ENCODE assay signal across 16 cellular contexts in genomic region chr1:22228074-22228473, GRCh38.
A peak's percentile ranks its signal among the peaks of the same experiment; 100 is the strongest.
DNase-seq lines count a peak whose midpoint lies in the region; ATAC-seq, FAIRE-seq and TF ChIP-seq lines count a peak whose summit lies in the region.
"Had no signal": no experiment of that assay in that cellular context is flagged by ENCODE, and none has a peak within 500 bp of the region (broad histone marks: within the 10 kb centered on the region; RNA-seq: fewer than 3 reads in every experiment).

No MANE protein-coding gene starts in this region.

- H3K36me3 ChIP-seq in PC-3 (ENCODE audit: low read depth, low read length) = no peaks in the 10 kb centered on the region
- no peaks in the 10 kb centered on the region for H3K36me3 ChIP-seq in K562 (ENCODE audit: control insufficient read depth, insufficient read depth, low read length)
- H3K36me3 ChIP-seq: HAP-1 had no signal

- no peak overlapping the region for H2BK120ac ChIP-seq in H9 (ENCODE audit: low read depth, low read length, poor library complexity, severe bottlenecking)

- TF ChIP-seq RAD21 in K562 (CRISPR knock-in tag; conservative IDR thresholded peaks at IDR 0.05 in 1 of 2, IDR thresholded peaks at IDR 0.05 in 1 of 2) = no peak

- H3K23ac ChIP-seq in H9 (ENCODE audit: insufficient read length, low read depth, low read length) = no peak overlapping the region

- DNase-seq in H9 (no peak), PC-3 (no peak), K562 (ENCODE audit: extremely low read depth in 1 of 4, low spot score in 3 of 4) (no peak), C1 segment of cervical spinal cord (lab: John Stamatoyannopoulos, UW) (no peak)
- no peak for DNase-seq in stimulated activated effector memory CD8-positive, alpha-beta T cell treated with anti-CD3 and anti-CD28 coated beads, Interleukin-12 subunit alpha, Interleukin-12 subunit beta, amount 100 ng/mL, for 72 hours (ENCODE audit: low spot score in 2 of 2)
- DNase-seq: DMS 273 treated with DMSO at 0.1 percent for 48 hours, DMS79 treated with DMSO at 0.1 percent for 48 hours, EL, HFFc6, KBM-7 had no signal

- no peak overlapping the region for H3K9ac ChIP-seq in H9 (ENCODE audit: extremely low read depth, insufficient read length, low read length)
- H3K9ac ChIP-seq in PC-3 (ENCODE audit: low read length) = peak overlapping the region; percentile 4; the same call in 1 of the 2 replicates
- peak overlapping the region in 1 of 2 experiments; percentile 37; a peak in 1 of 4 replicates for H3K9ac ChIP-seq in K562 (ENCODE audit: insufficient read depth in 1 of 2, low read depth in 2 of 2, low read length in 2 of 2)

- H3K14ac ChIP-seq in H9 (ENCODE audit: insufficient read depth, low read length) = no peak overlapping the region

- H3K79me2 ChIP-seq in H9 (ENCODE audit: insufficient read depth, low read length) (no peaks in the 10 kb centered on the region), PC-3 (ENCODE audit: low read length) (no peaks in the 10 kb centered on the region), K562 (ENCODE audit: control insufficient read depth, insufficient read depth, low read length) (no peaks in the 10 kb centered on the region)

- intact Hi-C loops in PC-3 (cut with micrococcal nuclease) = loop anchor here (1.0 kb wide), 1 partner anchor 45 kb away; no protein-coding TSS in a partner anchor
- intact Hi-C loops in K562 (cut with micrococcal nuclease) = no loop called here

- no peak for TF ChIP-seq CTCF in H9 (conservative IDR thresholded peaks at IDR 0.05)
- TF ChIP-seq CTCF in PC-3 (conservative IDR thresholded peaks at IDR 0.05; ENCODE audit: low read depth, low read length) = no peak
- no peak for TF ChIP-seq CTCF in K562 (IDR thresholded peaks at IDR 0.05 in 2 of 3, conservative IDR thresholded peaks at IDR 0.05 in 1 of 3; ENCODE audit: insufficient read depth in 2 of 3, low read depth in 1 of 3, low read length in 3 of 3)

- BruUV-seq in PC-3 (replicated peaks; lab: Mats Ljungman, UMichigan) (no TSS peak), K562 (replicated peaks; lab: Mats Ljungman, UMichigan) (no TSS peak)

- TF ChIP-seq EP300 in K562 (IDR thresholded peaks at IDR 0.05; ENCODE audit: low read length) = no peak

- no peak overlapping the region for H3K4ac ChIP-seq in H9 (ENCODE audit: low read depth, low read length)

- no peak overlapping the region for H2AK5ac ChIP-seq in H9 (ENCODE audit: insufficient read length, low read length)

- H4K20me1 ChIP-seq in H9 (ENCODE audit: control insufficient read depth, insufficient read depth, insufficient read length) (no peaks in the 10 kb centered on the region), PC-3 (ENCODE audit: low read length) (no peaks in the 10 kb centered on the region), K562 (replicated peaks; ENCODE audit: control insufficient read depth, insufficient read depth, low read length) (0 out of 2 replicates have a peak, but pooled peaks cover 16% of the 10 kb centered on the region)

- no peaks in the 10 kb centered on the region; the same call in none of the 2 replicates for H3K27me3 Mint-ChIP-seq in H9 (ENCODE audit: low read depth)

- H2AFZ ChIP-seq in H9 (ENCODE audit: low read length) = no peak overlapping the region
- no peak overlapping the region for H2AFZ ChIP-seq in PC-3 (ENCODE audit: low read length)
- H2AFZ ChIP-seq in K562 (ENCODE audit: low read depth, low read length) = no peak overlapping the region
- H2AFZ ChIP-seq: GM23338 had no signal

- no peak overlapping the region for H3K4me3 Mint-ChIP-seq in H9
- H3K4me3 Mint-ChIP-seq in stimulated activated effector memory CD8-positive, alpha-beta T cell treated with anti-CD3 and anti-CD28 coated beads, Interleukin-12 subunit alpha, Interleukin-12 subunit beta, amount 100 ng/mL, for 72 hours = no peak overlapping the region
- H3K4me3 Mint-ChIP-seq: GM23338, HFFc6 had no signal

- H3K36me3 Mint-ChIP-seq in H9 (ENCODE audit: insufficient read depth in 1 of 3, low read depth in 3 of 3) = peaks cover 2 to 9% (median 4%) of the 10 kb centered on the region in 3 experiments; a peak in 4 of 7 replicates
- no peaks in the 10 kb centered on the region for H3K36me3 Mint-ChIP-seq in stimulated activated effector memory CD8-positive, alpha-beta T cell treated with anti-CD3 and anti-CD28 coated beads, Interleukin-12 subunit alpha, Interleukin-12 subunit beta, amount 100 ng/mL, for 72 hours

- H3K4me1 ChIP-seq in H9 (ENCODE audit: insufficient read depth, low read length) = no peaks in the 10 kb centered on the region; the same call in 1 of the 2 replicates
- H3K4me1 ChIP-seq in PC-3 (ENCODE audit: insufficient read depth, low read length) = peaks cover 27% of the 10 kb centered on the region
- H3K4me1 ChIP-seq in K562 (replicated peaks in 1 of 2; ENCODE audit: control insufficient read depth in 2 of 2, insufficient read depth in 2 of 2, low read length in 2 of 2) = no peaks in the 10 kb centered on the region
- H3K4me1 ChIP-seq: HAP-1 had no signal

- no peaks in the 10 kb centered on the region for H3K23me2 ChIP-seq in H9 (ENCODE audit: insufficient read length, low read depth, low read length, poor library complexity, severe bottlenecking)

- no peaks in the 10 kb centered on the region for H3K9me1 ChIP-seq in K562 (ENCODE audit: control insufficient read depth, insufficient read depth, low read length)

- no peak overlapping the region for H2BK20ac ChIP-seq in H9 (ENCODE audit: low read depth, low read length, poor library complexity, severe bottlenecking)

- peaks cover 5% of the 10 kb centered on the region for H3F3A ChIP-seq in PC-3 (ENCODE audit: low read length, unreplicated experiment)

- 0 out of 7 replicates have a peak overlapping the region, but pooled peaks of 2 of the 3 experiments have one; percentile 19 to 59 for H3K27ac Mint-ChIP-seq in H9
- H3K27ac Mint-ChIP-seq in stimulated activated effector memory CD8-positive, alpha-beta T cell treated with anti-CD3 and anti-CD28 coated beads, Interleukin-12 subunit alpha, Interleukin-12 subunit beta, amount 100 ng/mL, for 72 hours = peak overlapping the region; percentile 44
- H3K27ac Mint-ChIP-seq: GM23338, HFFc6 had no signal

- no peak overlapping the region for H2BK12ac ChIP-seq in H9 (ENCODE audit: insufficient read length, low read depth, low read length)

- in situ Hi-C loops in K562 (cut with MboI) = no loop called here

- ATAC-seq in PC-3 = no peak
- no peak for ATAC-seq in K562
- no peak for ATAC-seq in stimulated activated effector memory CD8-positive, alpha-beta T cell treated with anti-CD3 and anti-CD28 coated beads, Interleukin-12 subunit alpha, Interleukin-12 subunit beta, amount 100 ng/mL, for 72 hours
- ATAC-seq in HG02571 (IDR thresholded peaks at IDR 0.05; ENCODE audit: unreplicated experiment) = no peak

- H4K8ac ChIP-seq in H9 (replicated peaks; ENCODE audit: insufficient read length, low read depth, low read length) = no peak overlapping the region

- no peak overlapping the region for H4K5ac ChIP-seq in H9 (ENCODE audit: insufficient read length, low read depth, low read length)

- H4K91ac ChIP-seq in H9 (ENCODE audit: insufficient read length, low read depth, low read length) = no peak overlapping the region

- no peak overlapping the region for H2BK5ac ChIP-seq in H9 (ENCODE audit: insufficient read length, low read length)

- no peaks in the 10 kb centered on the region for H3K27me3 ChIP-seq in H9 (ENCODE audit: insufficient read depth, low read length)
- no peaks in the 10 kb centered on the region for H3K27me3 ChIP-seq in PC-3 (ENCODE audit: low read length)
- peaks cover 22 to 62% of the 10 kb centered on the region in 2 experiments; a peak in 4 of 5 replicates for H3K27me3 ChIP-seq in K562 (ENCODE audit: control insufficient read depth in 2 of 2, insufficient read depth in 2 of 2, low read length in 2 of 2)

- H3K4me3 ChIP-seq in PC-3 (ENCODE audit: low read length) (no peak overlapping the region), K562 (no peak overlapping the region)
- H3K4me3 ChIP-seq: GM23338, HAP-1 had no signal

- H3K9me3 Mint-ChIP-seq in H9 = peaks cover 3 to 8% of the 10 kb centered on the region in 2 experiments; a peak in 4 of 5 replicates
- H3K9me3 Mint-ChIP-seq in stimulated activated effector memory CD8-positive, alpha-beta T cell treated with anti-CD3 and anti-CD28 coated beads, Interleukin-12 subunit alpha, Interleukin-12 subunit beta, amount 100 ng/mL, for 72 hours = no peaks in the 10 kb centered on the region

- no peak overlapping the region for H2BK15ac ChIP-seq in H9 (ENCODE audit: low read depth, low read length)

- WGBS in H9 (ENCODE audit: extremely low coverage, insufficient read length, low lambda C conversion rate) = no CpG with 5 or more reads among the region's 8 CpGs
- WGBS in K562 (ENCODE audit: insufficient coverage, low coverage, missing lambda C conversion rate) = 4% methylated on average over 8 of the region's 8 CpGs

- H3K56ac ChIP-seq in H9 (ENCODE audit: insufficient read length, low read depth, low read length) = no peak overlapping the region

- H3K18ac ChIP-seq in H9 (ENCODE audit: insufficient read length, low read depth, low read length) = no peak overlapping the region

- FAIRE-seq in K562 (lab: Jason Lieb, UNC) = no peak
- FAIRE-seq: G401.6, GM12891 had no signal

- H3K27ac ChIP-seq in H9 (ENCODE audit: insufficient read length, low read depth, low read length) (no peak overlapping the region), PC-3 (ENCODE audit: low read length) (peak overlapping the region; percentile 97), K562 (ENCODE audit: extremely low read depth, low read depth, low read length) (no peak overlapping the region)
- H3K27ac ChIP-seq: HL-60 had no signal

- TF ChIP-seq POLR2A in K562 (conservative IDR thresholded peaks at IDR 0.05) = no peak

- H3T11ph ChIP-seq in H9 (ENCODE audit: low read length) = no peak overlapping the region

- H3K4me1 Mint-ChIP-seq in H9 = peaks cover 39 to 58% of the 10 kb centered on the region in 2 experiments
- H3K4me1 Mint-ChIP-seq in stimulated activated effector memory CD8-positive, alpha-beta T cell treated with anti-CD3 and anti-CD28 coated beads, Interleukin-12 subunit alpha, Interleukin-12 subunit beta, amount 100 ng/mL, for 72 hours = no peaks in the 10 kb centered on the region

- CTCF ChIA-PET in PC-3 (lab: Charles Lee) = interaction anchor here (1.2 kb wide), 1 partner anchor 188 kb away, joined by 3 read pairs; no protein-coding TSS in a partner anchor
- CTCF ChIA-PET in K562 (lab: Yijun Ruan, JAX; ENCODE audit: low intra/inter-chr PET ratio) = no interaction called here

- H3K9me3 ChIP-seq in H9 (ENCODE audit: control insufficient read depth, low read depth, low read length) (no peaks in the 10 kb centered on the region), PC-3 (ENCODE audit: low read length) (no peaks in the 10 kb centered on the region), K562 (replicated peaks; ENCODE audit: control insufficient read depth, insufficient read depth, low read depth, low read length) (no peaks in the 10 kb centered on the region)
- H3K9me3 ChIP-seq: HAP-1 had no signal

- no peaks in the 10 kb centered on the region for H3K79me1 ChIP-seq in H9 (ENCODE audit: insufficient read depth, low read depth, low read length, poor library complexity, severe bottlenecking)

- POLR2A ChIA-PET in PC-3 (lab: Charles Lee; ENCODE audit: unreplicated experiment) = no interaction called here
- POLR2A ChIA-PET in K562 (lab: Yijun Ruan, JAX) = interaction anchor here (0.7 to 1.1 kb wide), 3 partner anchors 25 to 649 kb away, joined by 3 read pairs; no protein-coding TSS in a partner anchor

- H3K4me2 ChIP-seq in H9 (ENCODE audit: insufficient read depth, insufficient read length, low read length) = no peak overlapping the region
- H3K4me2 ChIP-seq in PC-3 (ENCODE audit: low read length) = 0 out of 2 replicates have a peak overlapping the region, but pooled peaks have one; percentile 65
- no peak overlapping the region for H3K4me2 ChIP-seq in K562 (ENCODE audit: insufficient read depth, low read length)
- H3K4me2 ChIP-seq: GM23338 had no signal

- no peaks in the 10 kb centered on the region for H3K9me2 ChIP-seq in PC-3 (replicated peaks; ENCODE audit: low read length)
